ENCODE assay signal across 18 cellular contexts in genomic region chr12:24854908-24855307, GRCh38.
DNase-seq lines count a peak whose midpoint lies in the region; ATAC-seq and TF ChIP-seq lines count a peak whose summit lies in the region.
"Had no signal": no experiment of that assay in that cellular context is flagged by ENCODE, and none has a peak within 500 bp of the region (broad histone marks: within the 10 kb centered on the region; RNA-seq: fewer than 3 reads in every experiment).

No MANE protein-coding gene starts in this region.

- no peak overlapping the region for H4K91ac ChIP-seq in H9 (ENCODE audit: insufficient read length, low read depth, low read length)

- H3T11ph ChIP-seq in H9 (ENCODE audit: low read length): no peak overlapping the region

- POLR2A ChIA-PET in CD4-positive, alpha-beta T cell (lab: Charles Lee): no interaction called here

- no peak overlapping the region for H3K27ac ChIP-seq in H9 (ENCODE audit: insufficient read length, low read depth, low read length)
- H3K27ac ChIP-seq in CD4-positive, alpha-beta T cell (ENCODE audit: low read depth, low read length): no peak overlapping the region
- H3K27ac ChIP-seq: cardiac muscle cell, hepatocyte, spleen had no signal

- H2AFZ ChIP-seq in H9 (ENCODE audit: low read length): no peak overlapping the region
- H2AFZ ChIP-seq: hepatocyte had no signal

- no peak overlapping the region for H3K4me3 Mint-ChIP-seq in H9
- H3K4me3 Mint-ChIP-seq in CD4-positive, alpha-beta T cell: no peak overlapping the region
- H3K4me3 Mint-ChIP-seq: natural killer cell treated with Interleukin-12 subunit alpha and Interleukin-12 subunit beta and Interleukin-15 and Interleukin-18, amount 100 ng/mL, for 72 hours had no signal

- no peak overlapping the region for H3K9ac ChIP-seq in H9 (ENCODE audit: extremely low read depth, insufficient read length, low read length)

- no peak overlapping the region for H2BK12ac ChIP-seq in H9 (ENCODE audit: insufficient read length, low read depth, low read length)

- peaks cover 27 to 32% of the 10 kb centered on the region in 2 experiments for H3K4me1 Mint-ChIP-seq in H9
- H3K4me1 Mint-ChIP-seq in CD4-positive, alpha-beta T cell (ENCODE audit: low read depth): no peaks in the 10 kb centered on the region

- H3K27me3 ChIP-seq in H9 (ENCODE audit: insufficient read depth, low read length): no peaks in the 10 kb centered on the region
- no peaks in the 10 kb centered on the region for H3K27me3 ChIP-seq in CD4-positive, alpha-beta T cell (ENCODE audit: control insufficient read depth, insufficient read depth, low read length)
- H3K27me3 ChIP-seq: cardiac muscle cell, hepatocyte, spleen had no signal

- CTCF ChIA-PET in CD4-positive, alpha-beta T cell (lab: Charles Lee): no interaction called here

- H3K18ac ChIP-seq in H9 (ENCODE audit: insufficient read length, low read depth, low read length): no peak overlapping the region

- no peak for TF ChIP-seq CTCF in H9 (conservative IDR thresholded peaks at IDR 0.05)
- no peak for TF ChIP-seq CTCF in fibroblast of pulmonary artery (IDR thresholded peaks at IDR 0.05; ENCODE audit: low read length, missing control alignments)
- no peak for TF ChIP-seq CTCF in CD4-positive, alpha-beta T cell (IDR thresholded peaks at IDR 0.05)

- intact Hi-C loops in CD4-positive, alpha-beta T cell (cut with DNase I, micrococcal nuclease): loop anchor here in 1 of 2 experiments (5.0 kb wide), 1 partner anchor 277 kb away; no protein-coding TSS in a partner anchor

- H3K14ac ChIP-seq in H9 (ENCODE audit: insufficient read depth, low read length): no peak overlapping the region

- H2BK15ac ChIP-seq in H9 (ENCODE audit: low read depth, low read length): no peak overlapping the region

- no peak overlapping the region for H3K23ac ChIP-seq in H9 (ENCODE audit: insufficient read length, low read depth, low read length)

- H4K8ac ChIP-seq in H9 (replicated peaks; ENCODE audit: insufficient read length, low read depth, low read length): no peak overlapping the region

- 0 out of 7 replicates have a peak overlapping the region, but pooled peaks of 2 of the 3 experiments have one; percentile 3 to 9 for H3K27ac Mint-ChIP-seq in H9
- no peak overlapping the region for H3K27ac Mint-ChIP-seq in CD4-positive, alpha-beta T cell
- H3K27ac Mint-ChIP-seq: natural killer cell treated with Interleukin-12 subunit alpha and Interleukin-12 subunit beta and Interleukin-15 and Interleukin-18, amount 100 ng/mL, for 72 hours had no signal

- WGBS in H9 (ENCODE audit: extremely low coverage, insufficient read length, low lambda C conversion rate): no CpG with 5 or more reads among the region's 6 CpGs

- H3K79me2 ChIP-seq in H9 (ENCODE audit: insufficient read depth, low read length): no peaks in the 10 kb centered on the region; the same call in 1 of the 2 replicates
- H3K79me2 ChIP-seq: hepatocyte had no signal

- ATAC-seq in CD4-positive, alpha-beta T cell (ENCODE audit: poor library complexity): no peak
- no peak for ATAC-seq in GM18909 (IDR thresholded peaks at IDR 0.05; ENCODE audit: poor library complexity, unreplicated experiment)
- ATAC-seq: activated CD4-positive, CD25-positive, alpha-beta regulatory T cell treated with anti-CD3 and anti-CD28 coated beads, Interleukin-2, amount 50 U/mL, for 24 hours; natural killer cell treated with Interleukin-12 subunit alpha and Interleukin-12 subunit beta and Interleukin-15 and Interleukin-18, amount 100 ng/mL, for 72 hours had no signal

- H3K4me1 ChIP-seq in H9 (ENCODE audit: insufficient read depth, low read length): no peaks in the 10 kb centered on the region; the same call in 1 of the 2 replicates
- H3K4me1 ChIP-seq: spleen had no signal

- H3K27me3 Mint-ChIP-seq in H9 (ENCODE audit: low read depth): no peaks in the 10 kb centered on the region
- H3K27me3 Mint-ChIP-seq in CD4-positive, alpha-beta T cell: no peaks in the 10 kb centered on the region

- H2AK5ac ChIP-seq in H9 (ENCODE audit: insufficient read length, low read length): no peak overlapping the region

- no peaks in the 10 kb centered on the region for H4K20me1 ChIP-seq in H9 (ENCODE audit: control insufficient read depth, insufficient read depth, insufficient read length)

- no peak overlapping the region for H3K4me3 ChIP-seq in fibroblast of pulmonary artery (replicated peaks; ENCODE audit: low read depth, low read length)
- H3K4me3 ChIP-seq: cardiac muscle cell, hepatocyte, spleen had no signal

- H3K4me2 ChIP-seq in H9 (ENCODE audit: insufficient read depth, insufficient read length, low read length): no peak overlapping the region
- H3K4me2 ChIP-seq: hepatocyte had no signal

- no peaks in the 10 kb centered on the region for H3K79me1 ChIP-seq in H9 (ENCODE audit: insufficient read depth, low read depth, low read length, poor library complexity, severe bottlenecking)

- no peak overlapping the region for H3K56ac ChIP-seq in H9 (ENCODE audit: insufficient read length, low read depth, low read length)

- no peak for DNase-seq in H9
- peak; percentile 21 for DNase-seq in UCSD-AML1 (lab: John Stamatoyannopoulos, UW; ENCODE audit: unreplicated experiment)
- peak; percentile 28 for DNase-seq in fibroblast of pulmonary artery (ENCODE audit: low read depth)
- peak; percentile 17 for DNase-seq in pulmonary artery endothelial cell (ENCODE audit: low read depth, low spot score)
- no peak for DNase-seq in CD4-positive, alpha-beta T cell
- DNase-seq in NCI-H1048 (lab: John Stamatoyannopoulos, UW): no peak
- no peak for DNase-seq in NCI-H345 (lab: John Stamatoyannopoulos, UW)
- DNase-seq: effector CD8-positive, alpha-beta T cell; GF-D8; MM.1S; NCI-H2029; spleen; stimulated activated CD8-positive, alpha-beta memory T cell treated with anti-CD3 and anti-CD28 coated beads, Interleukin-4, amount 100 ng/mL, for 48 hours had no signal

- peaks cover 18 to 23% of the 10 kb centered on the region in 2 experiments for H3K9me3 Mint-ChIP-seq in H9
- H3K9me3 Mint-ChIP-seq in CD4-positive, alpha-beta T cell: no peaks in the 10 kb centered on the region
- H3K9me3 Mint-ChIP-seq: natural killer cell treated with Interleukin-12 subunit alpha and Interleukin-12 subunit beta and Interleukin-15 and Interleukin-18, amount 100 ng/mL, for 72 hours had no signal

- no peak overlapping the region for H2BK120ac ChIP-seq in H9 (ENCODE audit: low read depth, low read length, poor library complexity, severe bottlenecking)

- peaks cover 42 to 56% (median 50%) of the 10 kb centered on the region in 3 experiments for H3K36me3 Mint-ChIP-seq in H9 (ENCODE audit: insufficient read depth in 1 of 3, low read depth in 3 of 3)
- H3K36me3 Mint-ChIP-seq in CD4-positive, alpha-beta T cell (ENCODE audit: low read depth): no peaks in the 10 kb centered on the region

- no peak overlapping the region for H4K5ac ChIP-seq in H9 (ENCODE audit: insufficient read length, low read depth, low read length)

- no peak overlapping the region for H2BK20ac ChIP-seq in H9 (ENCODE audit: low read depth, low read length, poor library complexity, severe bottlenecking)

- H3K4ac ChIP-seq in H9 (ENCODE audit: low read depth, low read length): no peak overlapping the region

- no peaks in the 10 kb centered on the region for H3K9me3 ChIP-seq in H9 (ENCODE audit: control insufficient read depth, low read depth, low read length)
- H3K9me3 ChIP-seq in CD4-positive, alpha-beta T cell (ENCODE audit: control insufficient read depth, low read length): no peaks in the 10 kb centered on the region

- H2BK5ac ChIP-seq in H9 (ENCODE audit: insufficient read length, low read length): no peak overlapping the region

- no peaks in the 10 kb centered on the region for H3K23me2 ChIP-seq in H9 (ENCODE audit: insufficient read length, low read depth, low read length, poor library complexity, severe bottlenecking)

Comparison
In these comparisons a context has a peak if more than half of its experiments do, and no peak if none do; other contexts are left out.
1. DNase-seq: peak in UCSD-AML1 (single experiment), fibroblast of pulmonary artery (single experiment) and pulmonary artery endothelial cell (single experiment); none in H9 (single experiment), CD4-positive, alpha-beta T cell (0 of 10), NCI-H1048 (single experiment) and NCI-H345 (single experiment).